8 cellular contexts compared by ENCODE assay signal in the genomic region with DNA sequence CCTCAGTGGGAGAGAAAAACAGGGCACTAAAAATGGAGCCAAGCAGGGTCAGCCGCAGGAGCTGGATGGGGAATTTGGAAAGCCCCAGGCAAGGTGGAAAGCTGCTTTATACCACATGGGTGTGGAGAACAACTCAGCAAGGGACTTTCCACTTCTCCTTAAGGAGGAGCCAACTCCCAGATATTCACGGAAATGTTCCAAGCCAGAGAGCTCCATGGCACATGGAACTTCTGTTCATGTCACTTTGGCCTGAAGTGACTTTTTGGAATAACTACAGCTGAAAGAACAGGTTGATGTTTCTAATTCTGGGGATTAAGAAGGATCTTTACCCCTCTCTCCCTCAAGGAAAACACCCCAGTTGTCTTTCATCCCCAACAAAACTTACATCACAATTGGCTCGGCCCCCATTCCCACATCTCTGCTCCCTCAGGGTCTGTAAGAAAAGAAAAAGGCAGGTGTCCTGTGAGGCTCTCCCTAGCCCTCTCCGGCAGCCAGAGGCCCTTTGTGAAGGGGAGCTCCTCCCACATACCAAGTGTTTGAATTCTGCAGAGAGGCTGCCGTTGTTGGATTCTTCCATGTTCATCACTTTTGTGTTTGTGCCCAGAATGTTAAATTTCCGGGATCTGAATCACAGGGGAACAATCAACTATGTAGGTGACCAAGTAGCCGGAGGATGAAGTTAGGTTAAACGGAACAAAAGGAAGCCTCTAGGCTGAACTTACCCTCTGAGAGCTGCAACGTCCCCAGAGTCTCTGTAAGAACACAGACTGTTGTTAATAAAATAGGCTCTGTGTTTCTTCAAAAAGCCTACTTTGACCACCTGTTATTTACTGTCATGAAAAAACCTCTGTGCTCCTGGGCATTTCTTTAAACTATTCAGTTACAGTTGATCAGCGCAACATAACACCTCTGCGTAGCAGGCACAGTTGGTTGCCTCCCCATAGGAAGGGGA. TPM values are rescaled to one million over a fixed set of nuclear protein-coding genes. Genes with fewer than 3 reads are reported as not detected.
A peak's percentile ranks its signal among the peaks of the same experiment; 100 is the strongest.
DNase-seq lines count a peak whose midpoint lies in the region; ATAC-seq and TF ChIP-seq lines count a peak whose summit lies in the region.

No MANE protein-coding gene starts in this region.

- peak; percentile 66 to 75 for ATAC-seq in right cardiac atrium
- no peak for ATAC-seq in GM18498 (IDR thresholded peaks at IDR 0.05; ENCODE audit: unreplicated experiment)

- H3K9ac ChIP-seq in skeletal muscle tissue (ENCODE audit: low read depth in 1 of 3, low read length in 3 of 3) = peak overlapping the region in 1 of 3 donors; percentile 5

- H3K4me3 ChIP-seq in HFF-Myc (replicated peaks; ENCODE audit: low read depth, low read length) (no peak overlapping the region), right cardiac atrium (ENCODE audit: low read length) (no peak overlapping the region), skeletal muscle tissue (ENCODE audit: low read length in 3 of 3) (no peak overlapping the region), ovary (no peak overlapping the region)

- H3K9me3 ChIP-seq in right cardiac atrium (ENCODE audit: control insufficient read depth, low read length) (no peaks in the 10 kb centered on the region), skeletal muscle tissue (ENCODE audit: control insufficient read depth in 3 of 3, low read length in 3 of 3) (no peaks in the 10 kb centered on the region), ovary (no peaks in the 10 kb centered on the region)

- H3K27me3 ChIP-seq in right cardiac atrium (ENCODE audit: control insufficient read depth, insufficient read depth) (no peaks in the 10 kb centered on the region), skeletal muscle tissue (ENCODE audit: control insufficient read depth in 3 of 3, insufficient read depth in 3 of 3, low read length in 3 of 3) (no peaks in the 10 kb centered on the region), ovary (no peaks in the 10 kb centered on the region)

- DNase-seq in HFF-Myc (ENCODE audit: extremely low read depth, low read depth) (peak; percentile 52), right cardiac atrium (no peak), NCI-H82 treated with DMSO at 0.1 percent for 48 hours (lab: John Stamatoyannopoulos, UW; ENCODE audit: unreplicated experiment) (no peak), NCI-H1105 treated with DMSO at 0.1 percent for 48 hours (lab: John Stamatoyannopoulos, UW) (no peak), ovary (no peak)
- DNase-seq in activated T-helper 1 cell treated with anti-CD3 and anti-CD28 coated beads, Interleukin-12 subunit alpha, Interleukin-12 subunit beta, Interleukin-2, Interleukin-4 antibody, amounts not matched to agents 30 ng/mL and 10 ng/mL and 1 ng/mL, durations not matched to agents 14 hours and 24 hours and 36 hours (ENCODE audit: low spot score) = no peak

- no peaks in the 10 kb centered on the region for H3K27me3 Mint-ChIP-seq in activated T-helper 1 cell treated with anti-CD3 and anti-CD28 coated beads, Interleukin-12 subunit alpha, Interleukin-12 subunit beta, Interleukin-2, Interleukin-4 antibody, amounts not matched to agents 30 ng/mL and 10 ng/mL and 1 ng/mL, durations not matched to agents 14 hours and 24 hours and 36 hours (ENCODE audit: insufficient read depth)

- H3K9me3 Mint-ChIP-seq in activated T-helper 1 cell treated with anti-CD3 and anti-CD28 coated beads, Interleukin-12 subunit alpha, Interleukin-12 subunit beta, Interleukin-2, Interleukin-4 antibody, amounts not matched to agents 30 ng/mL and 10 ng/mL and 1 ng/mL, durations not matched to agents 14 hours and 24 hours and 36 hours = no peaks in the 10 kb centered on the region

- WGBS in right cardiac atrium = 40% methylated on average over 11 of the region's 11 CpGs
- WGBS in ovary, 3 donors = 39 to 45% (median 41%) methylated on average over 11 of the region's 11 CpGs

- TF ChIP-seq CTCF in HFF-Myc (IDR thresholded peaks at IDR 0.05; ENCODE audit: low read depth, low read length, missing control alignments) = no peak
- TF ChIP-seq CTCF in ovary (IDR thresholded peaks at IDR 0.05) = no peak

- H3K27ac Mint-ChIP-seq in activated T-helper 1 cell treated with anti-CD3 and anti-CD28 coated beads, Interleukin-12 subunit alpha, Interleukin-12 subunit beta, Interleukin-2, Interleukin-4 antibody, amounts not matched to agents 30 ng/mL and 10 ng/mL and 1 ng/mL, durations not matched to agents 14 hours and 24 hours and 36 hours = peak overlapping the region; percentile 58

- intact Hi-C loops in activated T-helper 1 cell treated with anti-CD3 and anti-CD28 coated beads, Interleukin-12 subunit alpha, Interleukin-12 subunit beta, Interleukin-2, Interleukin-4 antibody, amounts not matched to agents 30 ng/mL and 10 ng/mL and 1 ng/mL, durations not matched to agents 14 hours and 24 hours and 36 hours (cut with micrococcal nuclease) = no loop called here
- intact Hi-C loops in right cardiac atrium (cut with DNase I) (loop anchor here in 2 of 4 donors (10.0 kb wide), 1 partner anchor 186 kb away; no protein-coding TSS in a partner anchor), ovary (cut with DNase I) (no loop called here)

- no peak for TF ChIP-seq POLR2A in ovary (IDR thresholded peaks at IDR 0.05)

- H3K4me3 Mint-ChIP-seq in activated T-helper 1 cell treated with anti-CD3 and anti-CD28 coated beads, Interleukin-12 subunit alpha, Interleukin-12 subunit beta, Interleukin-2, Interleukin-4 antibody, amounts not matched to agents 30 ng/mL and 10 ng/mL and 1 ng/mL, durations not matched to agents 14 hours and 24 hours and 36 hours = no peak overlapping the region

- TF ChIP-seq EP300 in ovary (IDR thresholded peaks at IDR 0.05) = no peak

- H3K27ac ChIP-seq in right cardiac atrium (ENCODE audit: low read length) (no peak overlapping the region), skeletal muscle tissue (ENCODE audit: low read depth, low read length) (peak overlapping the region; percentile 20), ovary (no peak overlapping the region)

- peaks cover 47% of the 10 kb centered on the region for H3K36me3 Mint-ChIP-seq in activated T-helper 1 cell treated with anti-CD3 and anti-CD28 coated beads, Interleukin-12 subunit alpha, Interleukin-12 subunit beta, Interleukin-2, Interleukin-4 antibody, amounts not matched to agents 30 ng/mL and 10 ng/mL and 1 ng/mL, durations not matched to agents 14 hours and 24 hours and 36 hours (ENCODE audit: low read depth)

- H3K36me3 ChIP-seq in skeletal muscle tissue (ENCODE audit: control insufficient read depth in 3 of 3, insufficient read depth in 3 of 3, low read length in 3 of 3) (peaks cover 45 to 55% (median 48%) of the 10 kb centered on the region in 3 donors), ovary (no peaks in the 10 kb centered on the region)

- H3K4me1 ChIP-seq in right cardiac atrium (ENCODE audit: control insufficient read depth, insufficient read depth, low read length) (no peaks in the 10 kb centered on the region), skeletal muscle tissue (ENCODE audit: control insufficient read depth in 3 of 3, insufficient read depth in 3 of 3, low read length in 3 of 3) (peaks cover 15 to 20% (median 18%) of the 10 kb centered on the region in 3 donors), ovary (ENCODE audit: insufficient read depth) (no peaks in the 10 kb centered on the region)

- H3K4me1 Mint-ChIP-seq in activated T-helper 1 cell treated with anti-CD3 and anti-CD28 coated beads, Interleukin-12 subunit alpha, Interleukin-12 subunit beta, Interleukin-2, Interleukin-4 antibody, amounts not matched to agents 30 ng/mL and 10 ng/mL and 1 ng/mL, durations not matched to agents 14 hours and 24 hours and 36 hours (ENCODE audit: low read depth) = peaks cover 29% of the 10 kb centered on the region

RNA-seq across cellular contexts. Expression of a gene that starts 41.0 kb away (rescaled TPM):
- total RNA-seq in activated T-helper 1 cell treated with anti-CD3 and anti-CD28 coated beads, Interleukin-12 subunit alpha, Interleukin-12 subunit beta, Interleukin-2, Interleukin-4 antibody, amounts not matched to agents 30 ng/mL and 10 ng/mL and 1 ng/mL, durations not matched to agents 14 hours and 24 hours and 36 hours = 375 and 381 TPM in 2 replicates
- total RNA-seq in right cardiac atrium (10 to 100 TPM; 20.8 to 30.5 (median 23.3) TPM), skeletal muscle tissue (18.3 TPM), ovary (10 to 100 TPM; 43.1 to 82.8 (median 51.6) TPM)
- polyA plus RNA-seq in right cardiac atrium (8.1 TPM), ovary (10 to 100 TPM; 19.5 to 22.2 TPM)

RNA-seq across cellular contexts. Expression of a gene that starts 53.1 kb away (rescaled TPM):
- 191 and 199 TPM in 2 replicates for total RNA-seq in activated T-helper 1 cell treated with anti-CD3 and anti-CD28 coated beads, Interleukin-12 subunit alpha, Interleukin-12 subunit beta, Interleukin-2, Interleukin-4 antibody, amounts not matched to agents 30 ng/mL and 10 ng/mL and 1 ng/mL, durations not matched to agents 14 hours and 24 hours and 36 hours
- 10 to 100 TPM; 39.4 to 46.3 (median 40.5) TPM for total RNA-seq in right cardiac atrium
- polyA plus RNA-seq in right cardiac atrium = 19.7 TPM
- 31.3 TPM for total RNA-seq in skeletal muscle tissue
- 100 to 1,000 TPM in 4 of 7 donors, 10 to 100 TPM in 3; 66.7 to 176 (median 128) TPM for total RNA-seq in ovary
- polyA plus RNA-seq in ovary = 100 to 1,000 TPM in 1 of 2 donors, 10 to 100 TPM in 1; 66.1 to 108 TPM

RNA-seq across cellular contexts. Expression of a gene that starts 58.9 kb away (rescaled TPM):
- 240 and 241 TPM in 2 replicates for total RNA-seq in activated T-helper 1 cell treated with anti-CD3 and anti-CD28 coated beads, Interleukin-12 subunit alpha, Interleukin-12 subunit beta, Interleukin-2, Interleukin-4 antibody, amounts not matched to agents 30 ng/mL and 10 ng/mL and 1 ng/mL, durations not matched to agents 14 hours and 24 hours and 36 hours
- total RNA-seq in right cardiac atrium = 100 to 1,000 TPM; 100 to 192 (median 105) TPM
- 46.9 TPM for polyA plus RNA-seq in right cardiac atrium
- total RNA-seq in skeletal muscle tissue = 44.9 TPM
- 100 to 1,000 TPM; 118 to 301 (median 207) TPM for total RNA-seq in ovary
- 100 to 1,000 TPM in 1 of 2 donors, 10 to 100 TPM in 1; 58.3 to 129 TPM for polyA plus RNA-seq in ovary
